8 cellular contexts compared by ENCODE assay signal in genomic region chr22:20702546-20703413, GRCh38.
DNase-seq lines count a peak whose midpoint lies in the region; ATAC-seq and TF ChIP-seq lines count a peak whose summit lies in the region.
"Not testable (repeated sequence)": the region's sequence is repeated elsewhere in the genome, so short reads cannot be mapped to it uniquely, and the experiment has no call there.

No MANE protein-coding gene starts in this region.

- H3K4me3 Mint-ChIP-seq in WTC11 = peak overlapping the region; percentile 89

- CTCF ChIA-PET in WTC11 (lab: Charles Lee) = interaction anchor here (0.6 to 2.5 kb wide), 9 partner anchors 39 to 285 kb away, joined by 3 to 11 read pairs (median 4); no protein-coding TSS in a partner anchor

- TF ChIP-seq CTCF in WTC11 (IDR thresholded peaks at IDR 0.05) = not testable (repeated sequence)

- DNase-seq in AG08396 (ENCODE audit: low spot score) (peak; percentile 97), NCI-H2227 treated with DMSO at 0.1 percent for 48 hours (lab: John Stamatoyannopoulos, UW) (peak; percentile 90), WTC11 (ENCODE audit: low spot score) (peak; percentile 95), caudate nucleus (lab: John Stamatoyannopoulos, UW) (peak; percentile 36 to 95 (median 86)), iris pigment epithelial cell (ENCODE audit: low read depth) (peak; percentile 91)
- peak; percentile 99 for DNase-seq in stimulated activated CD4-positive, alpha-beta T cell treated with anti-CD3 and anti-CD28 coated beads, Interleukin-12 subunit alpha, Interleukin-12 subunit beta, amount 100 ng/mL, for 4 hours

- not testable (repeated sequence) for H3K9me3 Mint-ChIP-seq in WTC11

- not testable (repeated sequence) for H3K36me3 Mint-ChIP-seq in WTC11

- H3K27ac ChIP-seq in caudate nucleus (ENCODE audit: low read depth, low read length) = not testable (repeated sequence)

- POLR2A ChIA-PET in WTC11 (lab: Charles Lee) = interaction anchor here (0.7 kb wide), 1 partner anchor 1050 kb away, joined by 3 read pairs; no protein-coding TSS in a partner anchor

- H3K27ac Mint-ChIP-seq in WTC11 = peak overlapping the region; percentile 100

- H3K27me3 Mint-ChIP-seq in WTC11 (ENCODE audit: low read depth) = peaks cover 18% of the 10 kb centered on the region

- ATAC-seq in GM19023 (IDR thresholded peaks at IDR 0.05; ENCODE audit: unreplicated experiment) = peak; percentile 68
- ATAC-seq in HG03175 (IDR thresholded peaks at IDR 0.05; ENCODE audit: unreplicated experiment) = peak; percentile 78
- ATAC-seq in WTC11 = peak; percentile 81

- H3K4me1 Mint-ChIP-seq in WTC11 = peaks cover 14% of the 10 kb centered on the region

TF ChIP-seq in WTC11, 78 proteins besides CTCF, POLR2A, EP300 and RAD21:
- peak; percentile 69 for TF ChIP-seq SP1 (CRISPR knock-in tag; conservative IDR thresholded peaks at IDR 0.05)
TF ChIP-seq in WTC11: peak in this region for 1; not testable (repeated sequence) for 77.
